9 cellular contexts compared by ENCODE assay signal in the genomic region with DNA sequence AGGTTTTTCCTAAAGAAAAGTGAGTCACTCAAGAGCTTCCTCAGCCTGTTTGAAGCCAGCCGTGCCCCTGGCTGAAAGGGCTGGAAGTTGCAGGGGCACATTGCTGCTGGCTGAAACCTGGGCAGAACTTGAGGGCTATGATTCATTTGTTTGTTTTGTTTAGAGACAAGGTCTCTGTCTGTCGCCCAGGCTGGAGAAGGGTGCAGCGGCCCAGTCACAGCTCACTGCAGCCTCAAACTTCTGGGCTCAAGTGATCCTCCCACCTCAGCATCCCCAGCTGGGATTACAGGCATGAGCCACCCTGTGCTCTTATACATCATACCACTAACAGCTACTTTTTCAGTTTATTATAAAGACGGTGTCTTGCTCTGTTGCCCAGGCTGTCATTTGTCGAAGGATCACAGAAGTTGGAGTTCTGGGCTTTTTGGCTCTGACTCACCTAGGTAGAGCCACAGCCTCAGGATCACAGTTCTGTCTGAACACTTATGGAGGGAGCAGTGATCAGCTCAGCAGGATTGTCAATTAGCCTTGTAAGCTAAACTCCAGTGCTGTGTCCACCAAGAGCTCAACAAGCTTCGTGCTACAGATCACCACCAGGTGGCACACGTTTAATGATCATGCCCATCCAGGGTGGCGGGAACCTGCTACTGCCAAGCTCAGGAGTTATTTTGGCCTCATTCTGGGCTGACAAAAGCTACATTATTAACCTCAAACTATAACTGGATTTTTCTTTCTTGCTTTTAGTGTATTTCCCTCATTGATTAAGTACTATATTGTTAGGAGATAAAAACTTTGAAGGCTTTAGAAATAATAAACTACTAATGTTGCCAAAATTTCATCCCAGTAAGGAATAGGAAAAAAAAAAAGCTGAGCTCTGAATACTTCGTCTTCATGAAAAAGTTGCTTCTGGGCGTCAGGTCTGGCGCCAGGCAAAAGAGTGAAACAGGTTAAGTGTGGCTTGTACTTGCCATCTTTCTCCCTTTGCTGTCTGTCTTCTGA. TPM values are rescaled to one million over a fixed set of nuclear protein-coding genes. Genes with fewer than 3 reads are reported as not detected.
DNase-seq lines count a peak whose midpoint lies in the region; TF ChIP-seq lines count a peak whose summit lies in the region.
"Had no signal": no experiment of that assay in that cellular context is flagged by ENCODE, and none has a peak within 500 bp of the region (broad histone marks: within the 10 kb centered on the region; RNA-seq: fewer than 3 reads in every experiment).

No MANE protein-coding gene starts in this region.

- H2AK5ac ChIP-seq in neuronal stem cell (ENCODE audit: low read depth, low read length): no peak overlapping the region

- H3K4me2 ChIP-seq in neuronal stem cell (ENCODE audit: insufficient read depth, low read length, poor library complexity, severe bottlenecking): no peak overlapping the region

- TF ChIP-seq EP300 in transverse colon (IDR thresholded peaks at IDR 0.05; ENCODE audit: low read depth): no peak

- H3K36me3 ChIP-seq in Peyer's patch: no peaks in the 10 kb centered on the region
- no peaks in the 10 kb centered on the region for H3K36me3 ChIP-seq in neuronal stem cell (replicated peaks in 1 of 2; ENCODE audit: control insufficient read depth in 2 of 2, insufficient read depth in 2 of 2, low read length in 2 of 2)
- H3K36me3 ChIP-seq in transverse colon: no peaks in the 10 kb centered on the region

- no peaks in the 10 kb centered on the region for H3K79me1 ChIP-seq in neuronal stem cell (ENCODE audit: low read depth, low read length)

- no peak overlapping the region for H2BK12ac ChIP-seq in neuronal stem cell (ENCODE audit: low read length)

- H2BK5ac ChIP-seq in neuronal stem cell (ENCODE audit: low read length): no peak overlapping the region

- H3K4me1 ChIP-seq in Peyer's patch (no peaks in the 10 kb centered on the region), neuronal stem cell (ENCODE audit: control insufficient read depth in 2 of 2, insufficient read depth in 1 of 2, low read depth in 1 of 2, low read length in 2 of 2) (peaks cover 2 to 14% of the 10 kb centered on the region in 2 donors), transverse colon (no peaks in the 10 kb centered on the region)

- H3K27ac ChIP-seq in Peyer's patch (no peak overlapping the region), neuronal stem cell (replicated peaks; ENCODE audit: low read length) (no peak overlapping the region), transverse colon (no peak overlapping the region)

- no peak overlapping the region for H3K18ac ChIP-seq in neuronal stem cell (ENCODE audit: low read length)

- H4K8ac ChIP-seq in neuronal stem cell (ENCODE audit: low read depth, low read length): no peak overlapping the region

- H3K9ac ChIP-seq in neuronal stem cell (ENCODE audit: low read depth, low read length, poor library complexity): no peak overlapping the region

- in situ Hi-C loops in transverse colon (cut with MboI; ENCODE audit: low pct_ligation_motif_present in 1 of 4, low pct_unique_long_range_greater_than_20kb in 1 of 4, low sequenced_read_pairs in 3 of 4): loop anchor here in 2 of 4 donors (10.0 kb wide), 2 partner anchors 277 to 287 kb away; no protein-coding TSS in a partner anchor

- WGBS in neuronal stem cell (ENCODE audit: extremely low coverage in 2 of 2, insufficient read length in 2 of 2, insufficient replicate concordance in 1 of 2), 2 donors: no CpG with 5 or more reads among the region's 11 CpGs
- 54 to 69% methylated on average over 4 to 11 of the region's 11 CpGs for WGBS in transverse colon (ENCODE audit: low coverage in 1 of 2), 2 donors

- H3K9me3 ChIP-seq in Peyer's patch (no peaks in the 10 kb centered on the region), neuronal stem cell (replicated peaks in 1 of 2; ENCODE audit: control insufficient read depth in 2 of 2, insufficient read depth in 1 of 2, low read depth in 1 of 2, low read length in 2 of 2) (no peaks in the 10 kb centered on the region), transverse colon (no peaks in the 10 kb centered on the region)

- H3K23ac ChIP-seq in neuronal stem cell (ENCODE audit: low read depth, low read length, poor library complexity): no peak overlapping the region

- H3K14ac ChIP-seq in neuronal stem cell (ENCODE audit: low read length): no peak overlapping the region

- TF ChIP-seq POLR2A in Peyer's patch (IDR thresholded peaks at IDR 0.05) (no peak), transverse colon (IDR thresholded peaks at IDR 0.05) (no peak)

- H2BK120ac ChIP-seq in neuronal stem cell (ENCODE audit: low read depth, low read length): no peak overlapping the region

- TF ChIP-seq CTCF in GM20000 (IDR thresholded peaks at IDR 0.05; ENCODE audit: extremely low read depth, missing control alignments) (peak; percentile 70), Peyer's patch (IDR thresholded peaks at IDR 0.05) (peak in 4 of 6 experiments; percentile 61 to 67 (median 64)), transverse colon (IDR thresholded peaks at IDR 0.05) (peak; percentile 57 to 65 (median 62))

- intact Hi-C loops in transverse colon (cut with DNase I; ENCODE audit: low total_unique reads): no loop called here

- H3K27me3 ChIP-seq in Peyer's patch: no peaks in the 10 kb centered on the region
- H3K27me3 ChIP-seq in neuronal stem cell (ENCODE audit: control insufficient read depth in 3 of 3, insufficient read depth in 3 of 3, low read depth in 1 of 3, low read length in 3 of 3): no peaks in the 10 kb centered on the region
- H3K27me3 ChIP-seq in transverse colon: no peaks in the 10 kb centered on the region

- peak; percentile 69 for DNase-seq in CD1c-positive myeloid dendritic cell (ENCODE audit: extremely low spot score)
- peak; percentile 80 for DNase-seq in GM20000 (ENCODE audit: low spot score)
- peak; percentile 78 to 79 for DNase-seq in Kasumi-1 (lab: John Stamatoyannopoulos, UW)
- peak; percentile 64 to 87 (median 67) for DNase-seq in Peyer's patch
- DNase-seq in activated T-cell treated with anti-CD3 and anti-CD28 coated beads, Interleukin-2, amount 50 U/mL, for 48 hours: peak; percentile 79
- peak; percentile 76 for DNase-seq in fibroblast of peridontal ligament (ENCODE audit: extremely low read depth)
- peak; percentile 59 for DNase-seq in neuronal stem cell (ENCODE audit: low spot score)
- DNase-seq in transverse colon: peak; percentile 70

- H4K91ac ChIP-seq in neuronal stem cell (ENCODE audit: low read depth, low read length, poor library complexity): no peak overlapping the region

- no peak overlapping the region for H3K4ac ChIP-seq in neuronal stem cell (ENCODE audit: low read length)

- H2BK15ac ChIP-seq in neuronal stem cell (ENCODE audit: low read length): no peak overlapping the region

- H3K4me3 ChIP-seq in Peyer's patch (no peak overlapping the region), neuronal stem cell (ENCODE audit: low read length in 2 of 2) (no peak overlapping the region), transverse colon (no peak overlapping the region)

- peak overlapping the region; percentile 52 for H2AFZ ChIP-seq in neuronal stem cell (ENCODE audit: low read length)

RNA-seq across cellular contexts. Expression of gene ARHGEF33, which starts 57.9 kb away (rescaled TPM):
- 1 to 10 TPM in 1 of 4 donors, under 1 TPM in 2, not detected in 1; 0.18 to 1.3 (median 0.28) TPM for total RNA-seq in Peyer's patch
- 0.54 TPM for polyA plus RNA-seq in neuronal stem cell (2013, experiment 1 of 2)
- polyA plus RNA-seq in neuronal stem cell (2013, experiment 2 of 2): 0.47 TPM
- total RNA-seq in transverse colon: under 1 TPM in 2 of 4 donors, not detected in 2; 0.14 to 0.32 TPM
- polyA plus RNA-seq: IgD-negative memory B cell had no signal
